Comparison of ENCODE assay signal across 1 cellular context in the genomic region with DNA sequence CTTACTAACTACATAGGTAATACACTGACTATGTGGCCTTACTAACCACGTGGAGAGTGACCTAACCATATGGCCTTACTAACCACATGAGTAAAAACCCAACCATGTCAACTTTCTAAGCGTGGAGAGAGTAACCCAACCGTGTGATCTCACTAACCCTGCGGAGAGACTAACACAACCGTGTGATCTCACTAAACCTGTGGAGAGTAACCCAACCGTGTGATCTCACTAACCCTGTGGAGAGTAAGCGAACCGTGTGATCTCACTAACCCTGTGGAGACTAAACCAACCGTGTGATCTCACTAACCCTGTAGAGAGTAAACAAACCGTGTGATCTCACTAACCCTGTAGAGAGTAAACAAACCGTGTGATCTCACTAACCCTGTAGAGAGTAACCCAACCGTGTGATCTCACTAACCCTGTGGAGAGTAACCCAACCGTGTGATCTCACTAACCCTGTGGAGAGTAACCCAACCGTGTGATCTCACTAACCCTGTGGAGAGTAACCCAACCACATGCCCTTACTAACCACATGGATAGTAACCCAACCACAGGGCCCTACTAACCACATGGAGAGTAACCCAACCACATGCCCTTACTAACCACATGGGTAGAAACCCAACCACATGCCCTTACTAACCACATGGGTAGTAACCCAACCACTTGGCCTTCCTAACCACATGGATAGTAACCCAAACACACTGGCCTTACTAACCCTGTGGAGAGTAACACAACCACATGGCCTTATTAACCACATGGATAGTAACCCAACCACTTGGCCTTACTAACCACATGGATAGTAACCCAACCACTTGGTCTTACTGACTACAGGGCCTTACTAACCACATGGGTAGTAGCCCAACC.
TF ChIP-seq lines count a peak whose summit lies in the region.

No MANE protein-coding gene starts in this region.

TF ChIP-seq in HEK293, 187 proteins besides CTCF, POLR2A, EP300 and RAD21 (continued from another document):
- TF ChIP-seq, protein P1, sequence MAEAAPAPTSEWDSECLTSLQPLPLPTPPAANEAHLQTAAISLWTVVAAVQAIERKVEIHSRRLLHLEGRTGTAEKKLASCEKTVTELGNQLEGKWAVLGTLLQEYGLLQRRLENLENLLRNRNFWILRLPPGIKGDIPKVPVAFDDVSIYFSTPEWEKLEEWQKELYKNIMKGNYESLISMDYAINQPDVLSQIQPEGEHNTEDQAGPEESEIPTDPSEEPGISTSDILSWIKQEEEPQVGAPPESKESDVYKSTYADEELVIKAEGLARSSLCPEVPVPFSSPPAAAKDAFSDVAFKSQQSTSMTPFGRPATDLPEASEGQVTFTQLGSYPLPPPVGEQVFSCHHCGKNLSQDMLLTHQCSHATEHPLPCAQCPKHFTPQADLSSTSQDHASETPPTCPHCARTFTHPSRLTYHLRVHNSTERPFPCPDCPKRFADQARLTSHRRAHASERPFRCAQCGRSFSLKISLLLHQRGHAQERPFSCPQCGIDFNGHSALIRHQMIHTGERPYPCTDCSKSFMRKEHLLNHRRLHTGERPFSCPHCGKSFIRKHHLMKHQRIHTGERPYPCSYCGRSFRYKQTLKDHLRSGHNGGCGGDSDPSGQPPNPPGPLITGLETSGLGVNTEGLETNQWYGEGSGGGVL (tag by site-specific recombination; IDR thresholded peaks at IDR 0.05): peak; percentile 66; the same call in 1 of the 2 replicates
- TF ChIP-seq, protein P2, sequence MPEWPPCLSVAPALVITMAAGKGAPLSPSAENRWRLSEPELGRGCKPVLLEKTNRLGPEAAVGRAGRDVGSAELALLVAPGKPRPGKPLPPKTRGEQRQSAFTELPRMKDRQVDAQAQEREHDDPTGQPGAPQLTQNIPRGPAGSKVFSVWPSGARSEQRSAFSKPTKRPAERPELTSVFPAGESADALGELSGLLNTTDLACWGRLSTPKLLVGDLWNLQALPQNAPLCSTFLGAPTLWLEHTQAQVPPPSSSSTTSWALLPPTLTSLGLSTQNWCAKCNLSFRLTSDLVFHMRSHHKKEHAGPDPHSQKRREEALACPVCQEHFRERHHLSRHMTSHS (tag by site-specific recombination; IDR thresholded peaks at IDR 0.05): 0 out of 2 replicates have a peak, but pooled peaks have one; percentile 66
- TF ChIP-seq ZEB2 (tag by site-specific recombination; IDR thresholded peaks at IDR 0.05) (peak; percentile 38; the same call in 1 of the 2 replicates), GLI2 (tag by site-specific recombination; IDR thresholded peaks at IDR 0.05; ENCODE audit: borderline replicate concordance, low read depth) (peak; percentile 7; the same call in 1 of the 2 replicates), ZNF843 (tag by site-specific recombination; IDR thresholded peaks at IDR 0.05) (0 out of 2 replicates have a peak, but pooled peaks have one; percentile 29), ZXDB (tag by site-specific recombination; IDR thresholded peaks at IDR 0.05) (peak; percentile 21; the same call in 1 of the 2 replicates)
- TF ChIP-seq, protein P3, sequence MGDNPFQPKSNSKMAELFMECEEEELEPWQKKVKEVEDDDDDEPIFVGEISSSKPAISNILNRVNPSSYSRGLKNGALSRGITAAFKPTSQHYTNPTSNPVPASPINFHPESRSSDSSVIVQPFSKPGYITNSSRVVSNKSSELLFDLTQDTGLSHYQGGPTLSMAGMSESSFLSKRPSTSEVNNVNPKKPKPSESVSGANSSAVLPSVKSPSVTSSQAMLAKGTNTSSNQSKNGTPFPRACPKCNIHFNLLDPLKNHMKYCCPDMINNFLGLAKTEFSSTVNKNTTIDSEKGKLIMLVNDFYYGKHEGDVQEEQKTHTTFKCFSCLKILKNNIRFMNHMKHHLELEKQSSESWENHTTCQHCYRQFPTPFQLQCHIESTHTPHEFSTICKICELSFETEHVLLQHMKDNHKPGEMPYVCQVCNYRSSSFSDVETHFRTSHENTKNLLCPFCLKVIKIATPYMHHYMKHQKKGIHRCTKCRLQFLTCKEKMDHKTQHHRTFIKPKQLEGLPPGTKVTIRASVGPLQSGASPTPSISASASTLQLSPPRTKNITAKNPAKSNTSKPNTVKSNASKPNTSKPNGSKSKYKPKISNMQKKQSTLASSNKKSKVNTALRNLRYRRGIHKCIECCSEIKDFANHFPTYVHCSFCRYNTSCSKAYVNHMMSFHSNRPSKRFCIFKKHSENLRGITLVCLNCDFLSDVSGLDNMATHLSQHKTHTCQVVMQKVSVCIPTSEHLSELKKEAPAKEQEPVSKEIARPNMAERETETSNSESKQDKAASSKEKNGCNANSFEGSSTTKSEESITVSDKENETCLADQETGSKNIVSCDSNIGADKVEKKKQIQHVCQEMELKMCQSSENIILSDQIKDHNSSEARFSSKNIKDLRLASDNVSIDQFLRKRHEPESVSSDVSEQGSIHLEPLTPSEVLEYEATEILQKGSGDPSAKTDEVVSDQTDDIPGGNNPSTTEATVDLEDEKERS (tag by site-specific recombination; IDR thresholded peaks at IDR 0.05): 0 out of 2 replicates have a peak, but pooled peaks have one; percentile 8
- TF ChIP-seq, protein P4, sequence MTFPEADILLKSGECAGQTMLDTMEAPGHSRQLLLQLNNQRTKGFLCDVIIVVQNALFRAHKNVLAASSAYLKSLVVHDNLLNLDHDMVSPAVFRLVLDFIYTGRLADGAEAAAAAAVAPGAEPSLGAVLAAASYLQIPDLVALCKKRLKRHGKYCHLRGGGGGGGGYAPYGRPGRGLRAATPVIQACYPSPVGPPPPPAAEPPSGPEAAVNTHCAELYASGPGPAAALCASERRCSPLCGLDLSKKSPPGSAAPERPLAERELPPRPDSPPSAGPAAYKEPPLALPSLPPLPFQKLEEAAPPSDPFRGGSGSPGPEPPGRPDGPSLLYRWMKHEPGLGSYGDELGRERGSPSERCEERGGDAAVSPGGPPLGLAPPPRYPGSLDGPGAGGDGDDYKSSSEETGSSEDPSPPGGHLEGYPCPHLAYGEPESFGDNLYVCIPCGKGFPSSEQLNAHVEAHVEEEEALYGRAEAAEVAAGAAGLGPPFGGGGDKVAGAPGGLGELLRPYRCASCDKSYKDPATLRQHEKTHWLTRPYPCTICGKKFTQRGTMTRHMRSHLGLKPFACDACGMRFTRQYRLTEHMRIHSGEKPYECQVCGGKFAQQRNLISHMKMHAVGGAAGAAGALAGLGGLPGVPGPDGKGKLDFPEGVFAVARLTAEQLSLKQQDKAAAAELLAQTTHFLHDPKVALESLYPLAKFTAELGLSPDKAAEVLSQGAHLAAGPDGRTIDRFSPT (tag by site-specific recombination; IDR thresholded peaks at IDR 0.05): peak; percentile 88
